In genomic region chr7:110685899-110686298, GRCh38 we compare ENCODE assay signal across 6 cellular contexts.
"Had no signal": no experiment of that assay in that cellular context is flagged by ENCODE, and none has a peak within 500 bp of the region (broad histone marks: within the 10 kb centered on the region; RNA-seq: fewer than 3 reads in every experiment).

No MANE protein-coding gene starts in this region.

- H3K4me1 ChIP-seq: HAP-1 had no signal

- H3K9ac ChIP-seq: GM23248 had no signal

- H3K9me3 ChIP-seq: HAP-1 had no signal

- DNase-seq: GM23248, GOT3, H7, HFFc6 had no signal

- H2AFZ ChIP-seq: GM23248 had no signal

- H3K36me3 ChIP-seq: HAP-1 had no signal

- ATAC-seq: HCT116 had no signal

- H3K27ac ChIP-seq: GM23248 had no signal

- H3K4me3 ChIP-seq: GM23248, HAP-1 had no signal
